28 cellular contexts compared by ENCODE assay signal in genomic region chr16:56347166-56347565, GRCh38.
"Had no signal": no experiment of that assay in that cellular context is flagged by ENCODE, and none has a peak within 500 bp of the region (broad histone marks: within the 10 kb centered on the region; RNA-seq: fewer than 3 reads in every experiment).

No MANE protein-coding gene starts in this region.

- H3K36me3 ChIP-seq: adrenal gland, ascending aorta, left lung, thyroid gland, upper lobe of left lung had no signal

- DNase-seq: activated CD4-positive, alpha-beta T cell treated with anti-CD3 and anti-CD28 coated beads for 48 hours; activated CD4-positive, alpha-beta T cell treated with anti-CD3 and anti-CD28 coated beads, Interleukin-2, amount 50 U/mL, for 48 hours; activated CD8-positive, alpha-beta memory T cell treated with anti-CD3 and anti-CD28 coated beads for 24 hours; activated effector memory CD4-positive, alpha-beta T cell treated with Interleukin-2 at 50 U/mL for 16 hours; activated naive CD4-positive, alpha-beta T cell treated with anti-CD3 and anti-CD28 coated beads for 36 hours; activated naive CD8-positive, alpha-beta T cell treated with anti-CD3 and anti-CD28 coated beads for 36 hours; adrenal gland; caudate nucleus; cortex of kidney; foreskin fibroblast; hypothalamus; immature natural killer cell; naive thymus-derived CD4-positive, alpha-beta T cell; occipital lobe; stimulated activated CD4-positive, alpha-beta T cell treated with anti-CD3 and anti-CD28 coated beads, Interleukin-4, amount 100 ng/mL, for 24 hours; stomach; thyroid gland; upper lobe of left lung had no signal

- H3K27me3 ChIP-seq: adrenal gland, ascending aorta, heart left ventricle, stomach, thyroid gland, upper lobe of left lung had no signal

- H3K4me1 Mint-ChIP-seq: activated naive CD8-positive, alpha-beta T cell treated with anti-CD3 and anti-CD28 coated beads for 36 hours; immature natural killer cell; naive thymus-derived CD4-positive, alpha-beta T cell; neural crest cell; stimulated activated effector memory CD8-positive, alpha-beta T cell treated with anti-CD3 and anti-CD28 coated beads, Interleukin-12 subunit alpha, Interleukin-12 subunit beta, amount 100 ng/mL, for 72 hours had no signal

- H3K27ac ChIP-seq: adrenal gland, ascending aorta, heart left ventricle, left lung, skin epidermis, stomach, thyroid gland, upper lobe of left lung, VCaP had no signal

- H3K36me3 Mint-ChIP-seq: activated naive CD8-positive, alpha-beta T cell treated with anti-CD3 and anti-CD28 coated beads for 36 hours; immature natural killer cell; mesothelial cell of epicardium; naive thymus-derived CD4-positive, alpha-beta T cell; stimulated activated effector memory CD8-positive, alpha-beta T cell treated with anti-CD3 and anti-CD28 coated beads, Interleukin-12 subunit alpha, Interleukin-12 subunit beta, amount 100 ng/mL, for 72 hours had no signal

- H3K27ac Mint-ChIP-seq: activated naive CD4-positive, alpha-beta T cell treated with anti-CD3 and anti-CD28 coated beads for 36 hours; activated naive CD8-positive, alpha-beta T cell treated with anti-CD3 and anti-CD28 coated beads for 36 hours; immature natural killer cell; mesothelial cell of epicardium; naive thymus-derived CD4-positive, alpha-beta T cell; stimulated activated effector memory CD8-positive, alpha-beta T cell treated with anti-CD3 and anti-CD28 coated beads, Interleukin-12 subunit alpha, Interleukin-12 subunit beta, amount 100 ng/mL, for 72 hours had no signal

- H3K4me3 ChIP-seq: adrenal gland, ascending aorta, heart left ventricle, left lung, skin epidermis, stomach, thyroid gland, upper lobe of left lung had no signal

- H3K9me3 Mint-ChIP-seq: activated naive CD4-positive, alpha-beta T cell treated with anti-CD3 and anti-CD28 coated beads for 36 hours; activated naive CD8-positive, alpha-beta T cell treated with anti-CD3 and anti-CD28 coated beads for 36 hours; brain; immature natural killer cell; mesothelial cell of epicardium; naive thymus-derived CD4-positive, alpha-beta T cell; neural crest cell; stimulated activated effector memory CD8-positive, alpha-beta T cell treated with anti-CD3 and anti-CD28 coated beads, Interleukin-12 subunit alpha, Interleukin-12 subunit beta, amount 100 ng/mL, for 72 hours had no signal

- H3K4me3 Mint-ChIP-seq: activated naive CD4-positive, alpha-beta T cell treated with anti-CD3 and anti-CD28 coated beads for 36 hours; activated naive CD8-positive, alpha-beta T cell treated with anti-CD3 and anti-CD28 coated beads for 36 hours; brain; immature natural killer cell; mesothelial cell of epicardium; naive thymus-derived CD4-positive, alpha-beta T cell; neural crest cell; stimulated activated effector memory CD8-positive, alpha-beta T cell treated with anti-CD3 and anti-CD28 coated beads, Interleukin-12 subunit alpha, Interleukin-12 subunit beta, amount 100 ng/mL, for 72 hours had no signal

- ATAC-seq: heart left ventricle; left lung; naive thymus-derived CD4-positive, alpha-beta T cell; sciatic nerve; stimulated activated effector memory CD8-positive, alpha-beta T cell treated with anti-CD3 and anti-CD28 coated beads, Interleukin-12 subunit alpha, Interleukin-12 subunit beta, amount 100 ng/mL, for 72 hours had no signal

- H3K4me1 ChIP-seq: adrenal gland, ascending aorta, heart left ventricle, left lung, stomach, thyroid gland, upper lobe of left lung had no signal

- H3K9me3 ChIP-seq: adrenal gland, ascending aorta, heart left ventricle, left lung, stomach, thyroid gland, upper lobe of left lung had no signal

- H3K27me3 Mint-ChIP-seq: activated naive CD8-positive, alpha-beta T cell treated with anti-CD3 and anti-CD28 coated beads for 36 hours; brain; naive thymus-derived CD4-positive, alpha-beta T cell had no signal
